ENCODE assay signal across 11 cellular contexts in genomic region chr3:171417813-171418212, GRCh38. TPM values are rescaled to one million over a fixed set of nuclear protein-coding genes. Genes with fewer than 3 reads are reported as not detected.
DNase-seq lines count a peak whose midpoint lies in the region; ATAC-seq and TF ChIP-seq lines count a peak whose summit lies in the region.
"Had no signal": no experiment of that assay in that cellular context is flagged by ENCODE, and none has a peak within 500 bp of the region (broad histone marks: within the 10 kb centered on the region; RNA-seq: fewer than 3 reads in every experiment).

No MANE protein-coding gene starts in this region.

- no peak overlapping the region for H3K4me3 Mint-ChIP-seq in immature natural killer cell

- ATAC-seq in gastroesophageal sphincter = peak; percentile 86

- no peak for TF ChIP-seq CTCF in VCaP (conservative IDR thresholded peaks at IDR 0.05)
- TF ChIP-seq CTCF in gastroesophageal sphincter (IDR thresholded peaks at IDR 0.05) = no peak

- no peak for TF ChIP-seq POLR2A in gastroesophageal sphincter (IDR thresholded peaks at IDR 0.05)

- peaks cover 45 to 97% of the 10 kb centered on the region in 2 donors for H3K4me1 Mint-ChIP-seq in immature natural killer cell

- no peaks in the 10 kb centered on the region for H3K36me3 ChIP-seq in gastroesophageal sphincter

- WGBS in gastroesophageal sphincter (ENCODE audit: low coverage in 1 of 2), 2 donors = 64 to 78% methylated on average over 3 of the region's 3 CpGs

- peak overlapping the region; percentile 47; the same call in 1 of the 2 replicates for H3K27ac ChIP-seq in VCaP
- H3K27ac ChIP-seq in gastroesophageal sphincter = peak overlapping the region in 3 of 4 donors; percentile 5 to 51 (median 33)

- H3K9me3 ChIP-seq in gastroesophageal sphincter = no peaks in the 10 kb centered on the region
- H3K9me3 ChIP-seq: Caco-2 had no signal

- TF ChIP-seq EP300 in gastroesophageal sphincter (IDR thresholded peaks at IDR 0.05) = no peak

- peaks cover 0 to under 1% (median 0%) of the 10 kb centered on the region in 6 donors for H3K9me3 Mint-ChIP-seq in immature natural killer cell

- peaks cover 0 to 4% (median 0%) of the 10 kb centered on the region in 3 donors for H3K36me3 Mint-ChIP-seq in immature natural killer cell

- peak overlapping the region in 1 of 6 donors; percentile 44 for H3K27ac Mint-ChIP-seq in immature natural killer cell

- DNase-seq in EH (ENCODE audit: low read depth) = peak; percentile 91
- DNase-seq in renal cortical epithelial cell (ENCODE audit: low read depth) = peak; percentile 75
- DNase-seq in HuH-7.5 (ENCODE audit: low spot score) = no peak
- DNase-seq in immature natural killer cell = no peak
- DNase-seq in NCI-H82 treated with DMSO at 0.1 percent for 48 hours (lab: John Stamatoyannopoulos, UW; ENCODE audit: unreplicated experiment) = no peak
- no peak for DNase-seq in NCI-H187 (lab: John Stamatoyannopoulos, UW)
- DNase-seq: activated CD8-positive, alpha-beta memory T cell treated with anti-CD3 and anti-CD28 coated beads, Interleukin-2, amount 50 U/mL, for 48 hours; Caco-2; NCI-H748 treated with DMSO at 0.1 percent for 48 hours had no signal

- H3K4me1 ChIP-seq in gastroesophageal sphincter = peaks cover 0 to 45% (median 8%) of the 10 kb centered on the region in 3 donors

- H3K27me3 ChIP-seq in gastroesophageal sphincter = no peaks in the 10 kb centered on the region

- H3K27me3 Mint-ChIP-seq in immature natural killer cell (ENCODE audit: low read depth in 3 of 3) = no peaks in the 10 kb centered on the region

- no peak overlapping the region for H3K4me3 ChIP-seq in gastroesophageal sphincter

RNA-seq across cellular contexts. Expression of gene TNIK, which starts 42.4 kb away (rescaled TPM):
- 10 to 100 TPM; 32.9 to 41.7 (median 38.0) TPM for total RNA-seq in gastroesophageal sphincter
- 19.3 and 25.8 TPM in 2 replicates for total RNA-seq in renal cortical epithelial cell
- 10 to 100 TPM in 2 of 3 donors, 1 to 10 TPM in 1; 4.7 to 28.9 (median 13.7) TPM for polyA plus RNA-seq in immature natural killer cell

Comparison
In these comparisons a context has a peak if more than half of its experiments do, and no peak if none do; other contexts are left out.
1. DNase-seq: peak in EH (single experiment) and renal cortical epithelial cell (single experiment); none in HuH-7.5 (single experiment), immature natural killer cell (0 of 3), NCI-H82 treated with DMSO at 0.1 percent for 48 hours (single experiment) and NCI-H187 (0 of 2).